ENCODE assay signal across 2 cellular contexts in the genomic region with DNA sequence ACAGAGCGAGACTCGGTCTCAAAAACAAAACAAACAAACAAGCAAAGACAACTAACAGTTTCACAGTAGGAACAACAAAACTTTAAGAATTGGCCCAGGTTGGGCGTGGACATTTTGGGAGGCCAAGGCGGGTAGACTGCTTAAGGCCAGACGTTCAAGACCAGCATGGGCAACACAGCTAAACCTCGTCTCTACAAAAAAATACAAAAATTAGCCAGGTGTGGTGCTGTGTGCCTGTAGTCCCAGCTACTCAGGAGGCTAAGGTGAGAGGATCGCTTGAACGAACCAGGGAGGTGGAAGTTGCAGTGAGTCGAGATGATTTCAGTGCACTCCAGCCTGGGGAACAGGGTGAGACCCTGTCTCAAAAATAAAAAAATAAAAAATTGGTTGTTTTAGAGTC.
TF ChIP-seq lines count a peak whose summit lies in the region.

No MANE protein-coding gene starts in this region.

TF ChIP-seq in HCT116, 20 proteins besides CTCF, POLR2A, EP300 and RAD21 (continued from another document):
- TF ChIP-seq YY1 (IDR thresholded peaks at IDR 0.05; ENCODE audit: extremely low read depth, insufficient replicate concordance, low read depth, low read length) = no peak
TF ChIP-seq in HCT116: peak in this region for 0.

TF ChIP-seq in K562, 482 proteins besides CTCF, POLR2A, EP300 and RAD21 (continued from another document):
- TF ChIP-seq ZNF23 (CRISPR knock-in tag; IDR thresholded peaks at IDR 0.05) = no peak
